9 cellular contexts compared by ENCODE assay signal in the genomic region with DNA sequence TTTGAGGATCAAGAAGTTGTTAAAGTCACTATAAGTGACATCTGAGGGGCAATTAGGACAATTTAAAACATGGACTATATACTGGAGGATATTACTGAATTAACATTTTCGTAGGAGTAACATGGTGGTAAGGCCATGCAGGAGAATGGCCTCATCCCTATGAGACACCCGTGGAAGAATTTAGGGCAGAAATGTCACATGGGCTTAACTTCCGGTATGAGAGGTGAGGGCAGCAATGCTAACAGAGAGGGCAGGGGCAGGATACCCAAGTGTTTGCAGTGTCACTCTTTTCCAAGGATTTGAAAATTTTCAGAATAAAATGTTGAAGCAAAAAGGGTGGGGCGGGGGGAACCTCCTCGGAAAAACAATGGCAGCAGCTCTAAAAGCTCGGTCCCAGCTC. TPM values are rescaled to one million over a fixed set of nuclear protein-coding genes. Genes with fewer than 3 reads are reported as not detected.
DNase-seq lines count a peak whose midpoint lies in the region; ATAC-seq and TF ChIP-seq lines count a peak whose summit lies in the region.
"Had no signal": no experiment of that assay in that cellular context is flagged by ENCODE, and none has a peak within 500 bp of the region (broad histone marks: within the 10 kb centered on the region; RNA-seq: fewer than 3 reads in every experiment).

No MANE protein-coding gene starts in this region.

- WGBS in lower leg skin, 2 donors: 60 to 61% methylated on average over 6 of the region's 6 CpGs

- no peak for TF ChIP-seq POLR2A in lower leg skin (IDR thresholded peaks at IDR 0.05)

- peak; percentile 31 for DNase-seq in AG08395 (ENCODE audit: low spot score)
- DNase-seq in coronary artery (ENCODE audit: low spot score): no peak
- no peak for DNase-seq in natural killer cell treated with Interleukin-12 subunit alpha and Interleukin-12 subunit beta and Interleukin-15 and Interleukin-18, amount 100 ng/mL, for 72 hours (ENCODE audit: low spot score)
- DNase-seq in T-helper 9 cell: no peak
- DNase-seq in HUDEP-2 (lab: John Stamatoyannopoulos, UW; ENCODE audit: unreplicated experiment in 76 of 76): no peak
- no peak for DNase-seq in lower leg skin (ENCODE audit: low spot score in 2 of 2)
- DNase-seq: KG1 had no signal

- no peaks in the 10 kb centered on the region for H3K27me3 Mint-ChIP-seq in natural killer cell treated with Interleukin-12 subunit alpha and Interleukin-12 subunit beta and Interleukin-15 and Interleukin-18, amount 100 ng/mL, for 72 hours

- intact Hi-C loops in lower leg skin (cut with DNase I; ENCODE audit: low total_unique reads): no loop called here

- peaks cover 90% of the 10 kb centered on the region for H3K4me1 ChIP-seq in HUES48 (ENCODE audit: control insufficient read depth, insufficient read depth, low read length)

- no peak overlapping the region for H3K9ac ChIP-seq in HUES48 (ENCODE audit: low read depth, low read length)

- no peaks in the 10 kb centered on the region for H3K27me3 ChIP-seq in HUES48 (ENCODE audit: control insufficient read depth, insufficient read depth, low read length)

- TF ChIP-seq CTCF in coronary artery (IDR thresholded peaks at IDR 0.05) (no peak), lower leg skin (IDR thresholded peaks at IDR 0.05) (no peak)

- no peaks in the 10 kb centered on the region for H3K9me3 Mint-ChIP-seq in natural killer cell treated with Interleukin-12 subunit alpha and Interleukin-12 subunit beta and Interleukin-15 and Interleukin-18, amount 100 ng/mL, for 72 hours

- no peak for ATAC-seq in natural killer cell treated with Interleukin-12 subunit alpha and Interleukin-12 subunit beta and Interleukin-15 and Interleukin-18, amount 100 ng/mL, for 72 hours
- ATAC-seq in HG03045 (IDR thresholded peaks at IDR 0.05; ENCODE audit: unreplicated experiment): no peak

- peak overlapping the region; percentile 69 for H3K4me3 Mint-ChIP-seq in natural killer cell treated with Interleukin-12 subunit alpha and Interleukin-12 subunit beta and Interleukin-15 and Interleukin-18, amount 100 ng/mL, for 72 hours

- H3K4me1 Mint-ChIP-seq in natural killer cell treated with Interleukin-12 subunit alpha and Interleukin-12 subunit beta and Interleukin-15 and Interleukin-18, amount 100 ng/mL, for 72 hours (ENCODE audit: low read depth in 2 of 2): peaks cover 58% of the 10 kb centered on the region in 2 donors

- H3K36me3 Mint-ChIP-seq in natural killer cell treated with Interleukin-12 subunit alpha and Interleukin-12 subunit beta and Interleukin-15 and Interleukin-18, amount 100 ng/mL, for 72 hours: peaks cover 5% of the 10 kb centered on the region

- no peaks in the 10 kb centered on the region for H3K9me3 ChIP-seq in HUES48 (ENCODE audit: control insufficient read depth, insufficient read depth, low read length)

- peak overlapping the region; percentile 79 to 93 for H3K27ac Mint-ChIP-seq in natural killer cell treated with Interleukin-12 subunit alpha and Interleukin-12 subunit beta and Interleukin-15 and Interleukin-18, amount 100 ng/mL, for 72 hours

- H3K36me3 ChIP-seq in HUES48 (ENCODE audit: control insufficient read depth, insufficient read depth, low read length): peaks cover 6% of the 10 kb centered on the region; the same call in 1 of the 2 replicates

- H3K4me3 ChIP-seq in HUES48 (ENCODE audit: low read depth, low read length) (no peak overlapping the region), coronary artery (peak overlapping the region; percentile 43), lower leg skin (ENCODE audit: low read depth, poor library complexity, severe bottlenecking) (no peak overlapping the region)

- H3K27ac ChIP-seq in HUES48 (ENCODE audit: low read depth, low read length) (peak overlapping the region; percentile 67), coronary artery (peak overlapping the region; percentile 29 to 71)

RNA-seq across cellular contexts. Expression of a gene that starts 23.6 kb away (rescaled TPM):
- total RNA-seq in natural killer cell treated with Interleukin-12 subunit alpha and Interleukin-12 subunit beta and Interleukin-15 and Interleukin-18, amount 100 ng/mL, for 72 hours: 100 to 1,000 TPM in 1 of 2 donors, 10 to 100 TPM in 1; 96.5 to 119 TPM
- total RNA-seq in lower leg skin: 100 to 1,000 TPM in 1 of 4 donors, 10 to 100 TPM in 3; 57.2 to 116 (median 72.0) TPM

RNA-seq across cellular contexts. Expression of a gene that starts 40.2 kb away (rescaled TPM):
- 1 to 10 TPM; 7.6 to 8.6 TPM for total RNA-seq in natural killer cell treated with Interleukin-12 subunit alpha and Interleukin-12 subunit beta and Interleukin-15 and Interleukin-18, amount 100 ng/mL, for 72 hours
- total RNA-seq in lower leg skin: 10 to 100 TPM in 3 of 4 donors, 1 to 10 TPM in 1; 3.5 to 14.5 (median 11.5) TPM

RNA-seq across cellular contexts. Expression of a gene that starts 49.6 kb away (rescaled TPM):
- total RNA-seq in natural killer cell treated with Interleukin-12 subunit alpha and Interleukin-12 subunit beta and Interleukin-15 and Interleukin-18, amount 100 ng/mL, for 72 hours: 1 to 10 TPM; 4.4 to 6.7 TPM
- total RNA-seq in lower leg skin: 10 to 100 TPM; 10.2 to 15.2 (median 10.8) TPM

RNA-seq across cellular contexts. Expression of a gene that starts 50.7 kb away (rescaled TPM):
- total RNA-seq in natural killer cell treated with Interleukin-12 subunit alpha and Interleukin-12 subunit beta and Interleukin-15 and Interleukin-18, amount 100 ng/mL, for 72 hours: 100 to 1,000 TPM; 170 to 189 TPM
- total RNA-seq in lower leg skin: 100 to 1,000 TPM; 123 to 215 (median 163) TPM
